ENCODE assay signal across 9 cellular contexts in the genomic region with DNA sequence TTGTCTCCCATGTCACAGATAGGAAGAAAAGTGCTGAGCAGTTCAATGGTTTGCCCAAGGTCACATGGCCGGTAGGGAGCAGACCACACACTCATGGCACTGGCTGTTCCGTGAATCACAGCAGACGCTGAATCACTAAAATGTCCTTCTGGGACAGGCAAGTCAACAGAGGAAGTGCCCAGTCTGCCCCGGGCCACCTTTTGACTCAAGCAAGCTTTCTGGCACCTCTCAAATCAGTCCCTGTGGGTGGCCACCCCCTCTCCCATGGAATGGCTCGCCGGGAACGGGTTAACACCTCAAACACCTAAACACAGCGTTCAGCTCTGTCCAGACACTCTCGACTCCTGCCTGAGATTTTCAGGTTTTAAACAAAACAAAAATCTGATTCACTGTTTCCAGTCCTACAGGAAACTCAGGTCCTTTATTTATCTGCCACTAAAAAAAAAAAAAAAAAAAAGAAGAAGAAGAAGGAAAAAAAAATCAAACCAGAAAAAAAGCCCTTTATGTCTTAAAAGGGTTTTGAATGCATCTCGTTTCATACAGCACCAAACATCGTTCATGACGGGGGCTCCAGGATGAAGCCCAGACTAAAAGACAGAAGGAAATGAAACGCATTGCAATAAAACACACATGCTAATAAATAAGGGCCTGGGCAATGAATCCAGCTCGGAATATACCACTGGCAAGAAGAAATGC. TPM values are rescaled to one million over a fixed set of nuclear protein-coding genes. Genes with fewer than 3 reads are reported as not detected.
DNase-seq lines count a peak whose midpoint lies in the region; FAIRE-seq and TF ChIP-seq lines count a peak whose summit lies in the region.
"Had no signal": no experiment of that assay in that cellular context is flagged by ENCODE, and none has a peak within 500 bp of the region (broad histone marks: within the 10 kb centered on the region; RNA-seq: fewer than 3 reads in every experiment).

No MANE protein-coding gene starts in this region.

- BruUV-seq in OCI-LY7 (replicated peaks; lab: Mats Ljungman, UMichigan), result no TSS peak

- H3K9me3 Mint-ChIP-seq in astrocyte (ENCODE audit: unreplicated experiment), result no peaks in the 10 kb centered on the region

- H3K27ac Mint-ChIP-seq in astrocyte (ENCODE audit: unreplicated experiment), result peak overlapping the region; percentile 63

- CTCF ChIA-PET in OCI-LY7 (lab: Charles Lee; ENCODE audit: unreplicated experiment), result no interaction called here

- peak overlapping the region; percentile 54 for H2AFZ ChIP-seq in astrocyte (ENCODE audit: low read depth, low read length)
- H2AFZ ChIP-seq in OCI-LY7 (ENCODE audit: low read length), result no peak overlapping the region

- H3K36me3 ChIP-seq in astrocyte (ENCODE audit: insufficient read depth, low read length) (no peaks in the 10 kb centered on the region), tibial artery (no peaks in the 10 kb centered on the region), OCI-LY7 (ENCODE audit: insufficient read depth, low read length) (peaks cover 24% of the 10 kb centered on the region)
- H3K36me3 ChIP-seq: ovary had no signal

- no peaks in the 10 kb centered on the region for H3K79me2 ChIP-seq in astrocyte (ENCODE audit: insufficient read depth, low read length)
- 0 out of 2 replicates have a peak, but pooled peaks cover 3% of the 10 kb centered on the region for H3K79me2 ChIP-seq in OCI-LY7 (ENCODE audit: insufficient read depth, low read depth, low read length)

- H3K4me3 ChIP-seq in astrocyte (ENCODE audit: insufficient read depth, low read depth, low read length) (no peak overlapping the region), tibial artery (peak overlapping the region; percentile 7 to 24), OCI-LY7 (ENCODE audit: low read depth, low read length, poor library complexity, severe bottlenecking) (no peak overlapping the region)
- H3K4me3 ChIP-seq: ovary had no signal

- H4K20me1 ChIP-seq in astrocyte (ENCODE audit: insufficient read depth, low read length) (no peaks in the 10 kb centered on the region), OCI-LY7 (ENCODE audit: insufficient read depth, low read length) (no peaks in the 10 kb centered on the region)

- H3K27me3 Mint-ChIP-seq in astrocyte (ENCODE audit: low read depth, unreplicated experiment), result no peaks in the 10 kb centered on the region

- FAIRE-seq in astrocyte (lab: Jason Lieb, UNC), result no peak

- no peak for TF ChIP-seq CTCF in astrocyte (IDR thresholded peaks at IDR 0.05; ENCODE audit: insufficient read depth, low read depth, low read length)
- no peak for TF ChIP-seq CTCF in tibial artery (IDR thresholded peaks at IDR 0.05)
- no peak for TF ChIP-seq CTCF in OCI-LY7 (conservative IDR thresholded peaks at IDR 0.05; ENCODE audit: low read length)

- no peak overlapping the region for H3K4me3 Mint-ChIP-seq in astrocyte (ENCODE audit: unreplicated experiment)

- intact Hi-C loops in tibial artery (cut with DNase I; ENCODE audit: low total_unique reads) (no loop called here), OCI-LY7 (cut with micrococcal nuclease; ENCODE audit: unreplicated experiment) (no loop called here)

- H3K4me1 Mint-ChIP-seq in astrocyte (ENCODE audit: low read depth, unreplicated experiment), result peaks cover 13% of the 10 kb centered on the region

- no peaks in the 10 kb centered on the region for H3K9me2 ChIP-seq in OCI-LY7 (ENCODE audit: insufficient read depth, low read length)

- H3K36me3 Mint-ChIP-seq in astrocyte (ENCODE audit: low read depth, unreplicated experiment), result no peaks in the 10 kb centered on the region

- H3K27me3 ChIP-seq in astrocyte (ENCODE audit: insufficient read depth, low read length) (no peaks in the 10 kb centered on the region), tibial artery (no peaks in the 10 kb centered on the region)
- H3K27me3 ChIP-seq: ovary had no signal

- peak; percentile 65 for DNase-seq in activated naive CD4-positive, alpha-beta T cell treated with Interleukin-2 at 50 U/mL for 16 hours
- no peak for DNase-seq in activated naive CD4-positive, alpha-beta T cell (lab: John Stamatoyannopoulos, UW)
- DNase-seq in astrocyte (ENCODE audit: low read depth) (peak; percentile 63), mesenteric fat pad (ENCODE audit: low spot score) (peak; percentile 77), tibial artery (peak; percentile 33 to 82), OCI-LY7 (ENCODE audit: low spot score) (no peak), amniotic stem cell (lab: John Stamatoyannopoulos, UW) (no peak), SK-N-DZ (ENCODE audit: low spot score) (no peak)

- H3K9ac ChIP-seq in astrocyte (ENCODE audit: low read length), result peak overlapping the region; percentile 38

- H3K4me1 ChIP-seq in astrocyte (ENCODE audit: insufficient read depth, low read length), result no peaks in the 10 kb centered on the region
- H3K4me1 ChIP-seq in tibial artery, result peaks cover 0 to 16% (median 0%) of the 10 kb centered on the region in 4 donors
- no peaks in the 10 kb centered on the region for H3K4me1 ChIP-seq in OCI-LY7 (ENCODE audit: insufficient read depth, low read length, poor library complexity, severe bottlenecking)

- POLR2A ChIA-PET in OCI-LY7 (lab: Charles Lee), result interaction anchor here (0.5 to 0.7 kb wide), 3 partner anchors 25 to 153 kb away, joined by 3 to 4 read pairs (median 3); no protein-coding TSS in a partner anchor

- H3K9me3 ChIP-seq in astrocyte (ENCODE audit: insufficient read depth, low read depth, low read length) (no peaks in the 10 kb centered on the region), tibial artery (peaks cover 0 to 12% (median 6%) of the 10 kb centered on the region in 3 donors), OCI-LY7 (ENCODE audit: low read length) (peaks cover 10% of the 10 kb centered on the region; the same call in 1 of the 2 replicates)
- H3K9me3 ChIP-seq: ovary had no signal

- peak overlapping the region; percentile 76 for H3K4me2 ChIP-seq in astrocyte (ENCODE audit: low read length)
- H3K4me2 ChIP-seq in OCI-LY7 (ENCODE audit: low read length), result no peak overlapping the region

- H3K27ac ChIP-seq in astrocyte (ENCODE audit: low read depth, low read length) (no peak overlapping the region), tibial artery (no peak overlapping the region), OCI-LY7 (ENCODE audit: low read depth, low read length, poor library complexity, severe bottlenecking) (no peak overlapping the region)
- H3K27ac ChIP-seq: ovary had no signal

RNA-seq across cellular contexts. Expression of gene CARD11, which starts 15.4 kb away (rescaled TPM):
- 6.6 and 9.5 TPM in 2 replicates for total RNA-seq in astrocyte
- total RNA-seq in mesenteric fat pad, result 0.42 TPM
- 32.5 and 33.8 TPM in 2 replicates for total RNA-seq in OCI-LY7 (2014; rRNA removed; shearing (Covaris generic))
- total RNA-seq in OCI-LY7 (2022), result 62.8 and 63.5 TPM in 2 replicates
- polyA plus RNA-seq in SK-N-DZ (2014; cell fraction: cytosol; rRNA removed), result 0.05 TPM in 1 of 2 replicates, not detected in the other
- not detected in 2 replicates for polyA plus RNA-seq in SK-N-DZ (2014; cell fraction: nucleus; rRNA removed)

Comparison
In these comparisons a context has a peak if more than half of its experiments do, and no peak if none do; other contexts are left out.
1. DNase-seq: peak in activated naive CD4-positive, alpha-beta T cell treated with Interleukin-2 at 50 U/mL for 16 hours (single experiment), astrocyte (single experiment), mesenteric fat pad (single experiment) and tibial artery (2 of 2); none in activated naive CD4-positive, alpha-beta T cell (0 of 4), OCI-LY7 (single experiment), amniotic stem cell (single experiment) and SK-N-DZ (single experiment).
2. H3K4me3 ChIP-seq: peak in tibial artery (2 of 2); none in astrocyte (single experiment) and OCI-LY7 (single experiment).